8 cellular contexts compared by ENCODE assay signal in genomic region chr9:111957856-111958631, GRCh38.
A peak's percentile ranks its signal among the peaks of the same experiment; 100 is the strongest.
DNase-seq lines count a peak whose midpoint lies in the region; ATAC-seq and TF ChIP-seq lines count a peak whose summit lies in the region.

No MANE protein-coding gene starts in this region.

- H2AFZ ChIP-seq in GM23338: 0 out of 2 replicates have a peak overlapping the region, but pooled peaks have one; percentile 66

- DNase-seq in Calu3 (peak; percentile 32), GM23338 (ENCODE audit: low spot score) (no peak), NOMO-1 (lab: John Stamatoyannopoulos, UW; ENCODE audit: unreplicated experiment in 2 of 2) (peak; percentile 54 to 91), astrocyte of the spinal cord (ENCODE audit: low read depth, low spot score) (peak; percentile 97), lower lobe of right lung (no peak), germinal center (ENCODE audit: low spot score) (no peak), GDM1 (lab: John Stamatoyannopoulos, UW) (no peak)

- H3K4me1 ChIP-seq in GM23338 (ENCODE audit: insufficient read depth) (no peaks in the 10 kb centered on the region), lower lobe of right lung (peaks cover 13% of the 10 kb centered on the region)

- TF ChIP-seq CTCF in Calu3 (IDR thresholded peaks at IDR 0.05; ENCODE audit: unreplicated experiment) (no peak), GM23338 (conservative IDR thresholded peaks at IDR 0.05; ENCODE audit: low read depth in 2 of 2) (no peak), astrocyte of the spinal cord (IDR thresholded peaks at IDR 0.05; ENCODE audit: low read depth, low read length) (no peak), lower lobe of right lung (IDR thresholded peaks at IDR 0.05) (no peak)

- H4K20me1 ChIP-seq in GM23338 (replicated peaks; ENCODE audit: insufficient read depth): no peaks in the 10 kb centered on the region

- H3K4me3 Mint-ChIP-seq in Calu3 (ENCODE audit: low read depth, unreplicated experiment) (peak overlapping the region; percentile 57), GM23338 (no peak overlapping the region)

- H3K9me2 ChIP-seq in GM23338 (ENCODE audit: insufficient read depth): no peaks in the 10 kb centered on the region

- BruUV-seq in Calu3 (replicated peaks; lab: Mats Ljungman, UMichigan): TSS peak; percentile 87

- no peaks in the 10 kb centered on the region for H3K9me3 ChIP-seq in lower lobe of right lung

- H3K4me3 ChIP-seq in GM23338: no peak overlapping the region
- no peak overlapping the region for H3K4me3 ChIP-seq in astrocyte of the spinal cord (ENCODE audit: low read depth, low read length)
- peak overlapping the region; percentile 4 for H3K4me3 ChIP-seq in lower lobe of right lung

- no peaks in the 10 kb centered on the region for H3F3A ChIP-seq in GM23338 (replicated peaks; ENCODE audit: low read depth)

- no peak overlapping the region for H3K4me2 ChIP-seq in GM23338

- ATAC-seq in GM23338 (no peak), lower lobe of right lung (peak; percentile 68 to 78), GM18502 (IDR thresholded peaks at IDR 0.05; ENCODE audit: poor library complexity, unreplicated experiment) (no peak)

- in situ Hi-C loops in astrocyte of the spinal cord (cut with HindIII; ENCODE audit: low sequenced_read_pairs): no loop called here

- H3K27me3 Mint-ChIP-seq in Calu3 (ENCODE audit: unreplicated experiment) (no peaks in the 10 kb centered on the region), GM23338 (ENCODE audit: insufficient read depth, low read depth, poor library complexity) (peaks cover 5% of the 10 kb centered on the region)

- intact Hi-C loops in Calu3 (cut with micrococcal nuclease; ENCODE audit: unreplicated experiment): loop anchor here (2.0 to 5.0 kb wide), 2 partner anchors 56 to 63 kb away; no protein-coding TSS in a partner anchor
- intact Hi-C loops in lower lobe of right lung (cut with DNase I): no loop called here

- H3K36me3 Mint-ChIP-seq in Calu3 (ENCODE audit: insufficient read depth, unreplicated experiment) (peaks cover 8% of the 10 kb centered on the region), GM23338 (ENCODE audit: low read depth) (no peaks in the 10 kb centered on the region)

- H3K27me3 ChIP-seq in GM23338 (ENCODE audit: insufficient read depth): no peaks in the 10 kb centered on the region
- H3K27me3 ChIP-seq in lower lobe of right lung (ENCODE audit: low read depth): no peaks in the 10 kb centered on the region

- no peaks in the 10 kb centered on the region for H3K79me2 ChIP-seq in GM23338 (replicated peaks; ENCODE audit: insufficient read depth)

- CTCF ChIA-PET in Calu3 (lab: Charles Lee): interaction anchor here (0.7 to 0.8 kb wide), 4 partner anchors 41 to 1714 kb away, joined by 3 to 4 read pairs (median 3); no protein-coding TSS in a partner anchor

- H3K27ac ChIP-seq in GM23338 (ENCODE audit: low read depth) (no peak overlapping the region), lower lobe of right lung (peak overlapping the region; percentile 48)

- peaks cover 73% of the 10 kb centered on the region for H3K4me1 Mint-ChIP-seq in Calu3 (ENCODE audit: low read depth, unreplicated experiment)
- peaks cover 14% of the 10 kb centered on the region; the same call in 2 of the 3 replicates for H3K4me1 Mint-ChIP-seq in GM23338

- H3K27ac Mint-ChIP-seq in Calu3 (ENCODE audit: unreplicated experiment) (peak overlapping the region; percentile 79), GM23338 (no peak overlapping the region)

- no peaks in the 10 kb centered on the region for H3K9me3 Mint-ChIP-seq in Calu3 (ENCODE audit: low read depth, unreplicated experiment)
- no peaks in the 10 kb centered on the region for H3K9me3 Mint-ChIP-seq in GM23338

- H3K36me3 ChIP-seq in GM23338 (ENCODE audit: insufficient read depth) (no peaks in the 10 kb centered on the region), lower lobe of right lung (no peaks in the 10 kb centered on the region)

TF ChIP-seq in GM23338, 12 proteins besides CTCF, POLR2A, EP300 and RAD21 (continues in another document):
- TF ChIP-seq STAT1 (IDR thresholded peaks at IDR 0.05; ENCODE audit: unreplicated experiment): no peak
- no peak for TF ChIP-seq POLR2AphosphoS5 (IDR thresholded peaks at IDR 0.05; ENCODE audit: low read depth)
- no peak for TF ChIP-seq NANOG (IDR thresholded peaks at IDR 0.05; ENCODE audit: borderline replicate concordance)
- TF ChIP-seq ZNF114 (CRISPR knock-in tag; IDR thresholded peaks at IDR 0.05): no peak
- TF ChIP-seq, protein P1, sequence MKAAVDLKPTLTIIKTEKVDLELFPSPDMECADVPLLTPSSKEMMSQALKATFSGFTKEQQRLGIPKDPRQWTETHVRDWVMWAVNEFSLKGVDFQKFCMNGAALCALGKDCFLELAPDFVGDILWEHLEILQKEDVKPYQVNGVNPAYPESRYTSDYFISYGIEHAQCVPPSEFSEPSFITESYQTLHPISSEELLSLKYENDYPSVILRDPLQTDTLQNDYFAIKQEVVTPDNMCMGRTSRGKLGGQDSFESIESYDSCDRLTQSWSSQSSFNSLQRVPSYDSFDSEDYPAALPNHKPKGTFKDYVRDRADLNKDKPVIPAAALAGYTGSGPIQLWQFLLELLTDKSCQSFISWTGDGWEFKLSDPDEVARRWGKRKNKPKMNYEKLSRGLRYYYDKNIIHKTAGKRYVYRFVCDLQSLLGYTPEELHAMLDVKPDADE (IDR thresholded peaks at IDR 0.05): no peak
- no peak for TF ChIP-seq EZH2 (IDR thresholded peaks at IDR 0.05; ENCODE audit: low read depth, unreplicated experiment)
- no peak for TF ChIP-seq ZNF331 (CRISPR knock-in tag; IDR thresholded peaks at IDR 0.05; ENCODE audit: low read depth)
- no peak for TF ChIP-seq ZNF462 (CRISPR knock-in tag; IDR thresholded peaks at IDR 0.05)
- no peak for TF ChIP-seq CREB1 (CRISPR knock-in tag; IDR thresholded peaks at IDR 0.05; ENCODE audit: low read depth)
- no peak for TF ChIP-seq EZH2phosphoT487 (IDR thresholded peaks at IDR 0.05; ENCODE audit: unreplicated experiment)
- TF ChIP-seq JUNB (IDR thresholded peaks at IDR 0.05; ENCODE audit: unreplicated experiment): no peak

Comparison
In these comparisons a context has a peak if more than half of its experiments do, and no peak if none do; other contexts are left out.
1. DNase-seq: peak in Calu3 (single experiment), NOMO-1 (2 of 2) and astrocyte of the spinal cord (single experiment); none in GM23338 (single experiment), lower lobe of right lung (single experiment), germinal center (single experiment) and GDM1 (single experiment).
2. ATAC-seq: peak in lower lobe of right lung (2 of 2); none in GM23338 (single experiment) and GM18502 (single experiment).